In the genomic region with DNA sequence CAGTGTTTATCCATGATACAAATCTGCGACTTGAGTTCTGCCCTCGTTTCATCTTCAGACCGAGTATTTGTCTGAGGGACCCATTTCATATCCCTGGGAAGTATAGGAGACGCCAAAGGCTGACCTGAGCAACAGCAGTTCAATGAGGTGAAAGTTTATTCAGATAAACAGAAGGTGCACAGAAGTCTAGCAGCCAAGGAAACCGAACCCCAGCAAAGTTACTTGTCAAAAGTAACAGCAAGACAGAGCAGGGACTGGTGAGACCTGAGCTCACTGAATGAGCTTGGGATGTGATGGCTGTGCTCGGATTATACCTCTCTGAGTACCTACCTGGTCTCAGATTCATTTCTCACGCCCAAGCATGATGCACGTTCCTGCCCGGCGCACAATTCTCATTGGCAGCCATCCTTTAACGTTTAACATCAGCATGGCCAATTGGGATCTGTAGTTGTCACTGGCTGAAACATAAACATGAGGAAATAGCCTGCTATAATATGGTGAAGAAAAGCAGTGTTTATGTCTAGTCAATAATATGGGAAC, we compare ENCODE assay signal across 8 cellular contexts. TPM values are rescaled to one million over a fixed set of nuclear protein-coding genes. Genes with fewer than 3 reads are reported as not detected.
DNase-seq lines count a peak whose midpoint lies in the region; ATAC-seq and TF ChIP-seq lines count a peak whose summit lies in the region.

No MANE protein-coding gene starts in this region.

- H3K4me3 Mint-ChIP-seq in activated naive CD8-positive, alpha-beta T cell treated with anti-CD3 and anti-CD28 coated beads, Interleukin-2, amount 10 ng/mL, durations not matched to agents 7 days and 5 days, result peak overlapping the region; percentile 97

- H3K36me3 ChIP-seq in DND-41 (ENCODE audit: insufficient read depth, low read length) (no peaks in the 10 kb centered on the region), iPS-20b (ENCODE audit: insufficient read depth, low read depth, low read length) (no peaks in the 10 kb centered on the region)

- H3K9ac ChIP-seq in DND-41 (ENCODE audit: low read depth, low read length), result peak overlapping the region; percentile 67
- peak overlapping the region; percentile 84; the same call in 1 of the 2 replicates for H3K9ac ChIP-seq in iPS-20b (ENCODE audit: low read depth, low read length)

- H3K27me3 ChIP-seq in DND-41 (ENCODE audit: insufficient read depth, low read length, poor library complexity), result no peaks in the 10 kb centered on the region
- no peaks in the 10 kb centered on the region for H3K27me3 ChIP-seq in iPS-20b (ENCODE audit: insufficient read depth, low read length)

- H3K4me1 ChIP-seq in DND-41 (ENCODE audit: insufficient read depth, low read length) (peaks cover 26% of the 10 kb centered on the region), iPS-20b (ENCODE audit: insufficient read depth, low read length) (peaks cover 4% of the 10 kb centered on the region; the same call in 1 of the 2 replicates)

- no peaks in the 10 kb centered on the region for H4K20me1 ChIP-seq in DND-41 (ENCODE audit: insufficient read depth, low read length)

- TF ChIP-seq CTCF in DND-41 (IDR thresholded peaks at IDR 0.05; ENCODE audit: borderline replicate concordance, extremely low read depth, low read length, poor library complexity, severe bottlenecking), result no peak

- peak overlapping the region; percentile 79 for H2AFZ ChIP-seq in DND-41 (ENCODE audit: low read depth, low read length)

- H3K4me1 Mint-ChIP-seq in activated naive CD8-positive, alpha-beta T cell treated with anti-CD3 and anti-CD28 coated beads, Interleukin-2, amount 10 ng/mL, durations not matched to agents 7 days and 5 days, result peaks cover 40% of the 10 kb centered on the region

- peaks cover 37% of the 10 kb centered on the region for H3K79me2 ChIP-seq in DND-41 (ENCODE audit: insufficient read depth, low read length)

- no peaks in the 10 kb centered on the region for H3K9me3 ChIP-seq in DND-41 (ENCODE audit: insufficient read depth, low read length, severe bottlenecking)
- H3K9me3 ChIP-seq in iPS-20b (ENCODE audit: insufficient read depth, low read depth, low read length), result no peaks in the 10 kb centered on the region

- peaks cover 5% of the 10 kb centered on the region for H3K36me3 Mint-ChIP-seq in activated naive CD8-positive, alpha-beta T cell treated with anti-CD3 and anti-CD28 coated beads, Interleukin-2, amount 10 ng/mL, durations not matched to agents 7 days and 5 days

- peak overlapping the region; percentile 80 for H3K27ac ChIP-seq in DND-41 (ENCODE audit: low read length)
- no peak overlapping the region for H3K27ac ChIP-seq in iPS-20b (ENCODE audit: low read length)

- ATAC-seq in DND-41 (ENCODE audit: insufficient read depth, low read depth) (no peak), GM21367 (IDR thresholded peaks at IDR 0.05; ENCODE audit: unreplicated experiment) (no peak)
- ATAC-seq in activated naive CD8-positive, alpha-beta T cell treated with anti-CD3 and anti-CD28 coated beads, Interleukin-2, amount 10 ng/mL, durations not matched to agents 7 days and 5 days (ENCODE audit: low read depth), result no peak

- H3K4me2 ChIP-seq in DND-41 (ENCODE audit: insufficient read depth, low read length), result peak overlapping the region; percentile 90

- H3K4me3 ChIP-seq in DND-41 (ENCODE audit: low read depth in 1 of 2, low read length in 2 of 2), result peak overlapping the region; percentile 71 to 83; a peak in 3 of 4 replicates
- peak overlapping the region; percentile 90 for H3K4me3 ChIP-seq in Jurkat, Clone E6-1 (ENCODE audit: low read length)
- peak overlapping the region; percentile 94 for H3K4me3 ChIP-seq in iPS-20b (ENCODE audit: low read length)

- POLR2A ChIA-PET in activated naive CD8-positive, alpha-beta T cell treated with anti-CD3 and anti-CD28 coated beads, Interleukin-2, amount 10 ng/mL, durations not matched to agents 7 days and 5 days (lab: Charles Lee), result interaction anchor here (0.7 to 1.7 kb wide), 6 partner anchors 53 to 94 kb away, joined by 3 to 6 read pairs (median 4); partner anchors contain the start of gene CDC42SE2

- DNase-seq in DND-41, result no peak
- DNase-seq in Jurkat, Clone E6-1 (ENCODE audit: low read depth, low spot score), result no peak
- no peak for DNase-seq in activated naive CD8-positive, alpha-beta T cell treated with anti-CD3 and anti-CD28 coated beads, Interleukin-2, amount 10 ng/mL, durations not matched to agents 7 days and 5 days
- peak; percentile 38 for DNase-seq in stimulated activated CD8-positive, alpha-beta memory T cell treated with anti-CD3 and anti-CD28 coated beads, Interleukin-4, amount 100 ng/mL, for 48 hours
- DNase-seq in globus pallidus (ENCODE audit: low spot score), result no peak
- no peak for DNase-seq in NCI-H2227 (lab: John Stamatoyannopoulos, UW; ENCODE audit: unreplicated experiment)

- H3K27ac Mint-ChIP-seq in activated naive CD8-positive, alpha-beta T cell treated with anti-CD3 and anti-CD28 coated beads, Interleukin-2, amount 10 ng/mL, durations not matched to agents 7 days and 5 days, result peak overlapping the region; percentile 94

- no peaks in the 10 kb centered on the region for H3K9me3 Mint-ChIP-seq in activated naive CD8-positive, alpha-beta T cell treated with anti-CD3 and anti-CD28 coated beads, Interleukin-2, amount 10 ng/mL, durations not matched to agents 7 days and 5 days

- no peaks in the 10 kb centered on the region for H3K27me3 Mint-ChIP-seq in activated naive CD8-positive, alpha-beta T cell treated with anti-CD3 and anti-CD28 coated beads, Interleukin-2, amount 10 ng/mL, durations not matched to agents 7 days and 5 days

RNA-seq across cellular contexts. Expression of gene LYRM7, which starts 0.6 kb away (rescaled TPM):
- polyA plus RNA-seq in Jurkat, Clone E6-1 (2012; ENCODE audit: insufficient read depth, insufficient read length), result 23.0 TPM
- 10 to 100 TPM; 15.0 to 18.2 TPM for total RNA-seq in activated naive CD8-positive, alpha-beta T cell treated with anti-CD3 and anti-CD28 coated beads, Interleukin-2, amount 10 ng/mL, durations not matched to agents 7 days and 5 days

RNA-seq across cellular contexts. Expression of gene HINT1, which starts 6.3 kb away (rescaled TPM):
- polyA plus RNA-seq in Jurkat, Clone E6-1 (2012; ENCODE audit: insufficient read depth, insufficient read length), result 717 TPM
- total RNA-seq in activated naive CD8-positive, alpha-beta T cell treated with anti-CD3 and anti-CD28 coated beads, Interleukin-2, amount 10 ng/mL, durations not matched to agents 7 days and 5 days, result 100 to 1,000 TPM; 249 to 251 TPM
